In the genomic region with DNA sequence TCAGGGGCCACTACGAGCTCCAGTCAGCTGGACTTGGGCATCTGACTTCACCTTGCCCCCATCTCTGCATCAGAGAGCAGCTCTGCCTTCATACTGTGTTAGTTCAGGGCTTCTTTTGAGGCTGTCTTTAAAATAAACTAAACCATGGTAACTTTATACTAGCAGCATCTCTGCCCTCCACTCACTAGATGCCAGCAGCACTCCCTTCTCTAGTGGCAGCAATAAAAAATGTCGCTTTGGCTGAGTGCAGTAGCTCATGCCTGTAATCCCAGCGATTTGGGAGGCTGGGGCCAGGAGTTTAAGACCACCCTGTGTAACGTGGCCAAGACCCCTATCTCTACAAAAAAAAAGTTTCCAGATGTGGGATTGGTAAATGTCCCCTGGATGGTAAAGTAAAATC, we compare ENCODE assay signal across 2 cellular contexts.
TF ChIP-seq lines count a peak whose summit lies in the region.

No MANE protein-coding gene starts in this region.

TF ChIP-seq in IMR-90, 13 proteins besides CTCF, POLR2A, EP300 and RAD21 (continued from another document):
- TF ChIP-seq, protein P1, sequence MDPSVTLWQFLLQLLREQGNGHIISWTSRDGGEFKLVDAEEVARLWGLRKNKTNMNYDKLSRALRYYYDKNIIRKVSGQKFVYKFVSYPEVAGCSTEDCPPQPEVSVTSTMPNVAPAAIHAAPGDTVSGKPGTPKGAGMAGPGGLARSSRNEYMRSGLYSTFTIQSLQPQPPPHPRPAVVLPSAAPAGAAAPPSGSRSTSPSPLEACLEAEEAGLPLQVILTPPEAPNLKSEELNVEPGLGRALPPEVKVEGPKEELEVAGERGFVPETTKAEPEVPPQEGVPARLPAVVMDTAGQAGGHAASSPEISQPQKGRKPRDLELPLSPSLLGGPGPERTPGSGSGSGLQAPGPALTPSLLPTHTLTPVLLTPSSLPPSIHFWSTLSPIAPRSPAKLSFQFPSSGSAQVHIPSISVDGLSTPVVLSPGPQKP (IDR thresholded peaks at IDR 0.05; ENCODE audit: borderline replicate concordance, low read depth, low read length) = no peak
- TF ChIP-seq BHLHE40 (IDR thresholded peaks at IDR 0.05; ENCODE audit: low read depth, low read length) (no peak), MAFK (IDR thresholded peaks at IDR 0.05; ENCODE audit: low read depth, low read length) (no peak), CHD1 (IDR thresholded peaks at IDR 0.05; ENCODE audit: low read depth, low read length) (no peak), CEBPB (IDR thresholded peaks at IDR 0.05; ENCODE audit: low read depth, low read length) (no peak), MXI1 (IDR thresholded peaks at IDR 0.05; ENCODE audit: borderline replicate concordance, low read depth, low read length) (no peak), RFX5 (IDR thresholded peaks at IDR 0.05; ENCODE audit: low read depth, low read length) (no peak), NFE2L2 (IDR thresholded peaks at IDR 0.05; ENCODE audit: low read depth, low read length) (no peak), RCOR1 (IDR thresholded peaks at IDR 0.05; ENCODE audit: insufficient replicate concordance, low read length) (no peak)

TF ChIP-seq in SK-N-SH treated with all-trans-retinoic acid at 6 μM for 48 hours, 23 proteins besides CTCF, POLR2A, EP300 and RAD21 (continued from another document):
- TF ChIP-seq SNAI2 (CRISPR knock-in tag; IDR thresholded peaks at IDR 0.05) = no peak
- no peak for TF ChIP-seq ZFP3 (CRISPR knock-in tag; IDR thresholded peaks at IDR 0.05)
- no peak for TF ChIP-seq ISL1 (CRISPR knock-in tag; IDR thresholded peaks at IDR 0.05)
